ENCODE assay signal across 8 cellular contexts in the genomic region with DNA sequence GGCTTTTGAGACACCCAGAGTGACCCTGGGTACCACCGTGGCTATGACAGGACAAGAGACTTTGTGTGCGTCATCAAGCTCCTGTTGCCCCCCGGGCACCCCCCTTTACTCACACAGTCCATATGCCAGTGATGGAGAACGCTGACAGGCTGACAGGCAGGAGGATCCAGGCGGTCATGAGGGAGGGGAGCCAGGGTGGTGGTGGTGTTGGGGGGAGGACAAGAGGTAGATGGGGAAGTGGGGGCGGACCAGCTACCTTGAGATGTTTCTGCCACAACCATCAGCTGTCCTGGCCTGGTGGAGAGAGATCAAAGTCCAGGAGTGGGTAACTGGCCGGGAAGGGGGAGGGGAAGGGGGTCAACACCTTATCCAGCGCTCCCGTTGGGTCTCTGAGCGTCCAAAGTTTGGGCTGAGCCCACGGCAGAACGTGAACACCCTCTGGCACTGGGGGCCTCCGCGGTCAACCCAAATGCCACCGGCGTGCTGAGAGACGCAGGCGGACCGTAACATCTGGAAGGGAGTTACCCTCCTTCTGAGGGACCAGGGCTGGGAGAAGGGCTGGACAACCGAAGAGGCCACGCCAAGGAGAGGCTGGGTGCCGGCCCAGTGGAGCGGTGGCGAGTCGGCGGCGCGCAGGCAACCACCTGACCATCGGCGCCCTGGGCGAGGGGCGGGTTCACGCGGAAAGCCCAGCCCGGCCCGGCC. TPM values are rescaled to one million over a fixed set of nuclear protein-coding genes. Genes with fewer than 3 reads are reported as not detected.
DNase-seq lines count a peak whose midpoint lies in the region; ATAC-seq and TF ChIP-seq lines count a peak whose summit lies in the region.

No MANE protein-coding gene starts in this region.

- H3K36me3 ChIP-seq in GM23338 (ENCODE audit: insufficient read depth) (peaks cover 1% of the 10 kb centered on the region; the same call in 1 of the 2 replicates), Karpas-422 (ENCODE audit: insufficient read depth, low read length) (peaks cover 7% of the 10 kb centered on the region; the same call in 1 of the 2 replicates), brain microvascular endothelial cell (replicated peaks) (peaks cover 9% of the 10 kb centered on the region)

- H3K27ac ChIP-seq in GM23338 (ENCODE audit: low read depth) (no peak overlapping the region), Karpas-422 (ENCODE audit: low read length) (no peak overlapping the region), brain microvascular endothelial cell (peak overlapping the region; percentile 14)

- H3K4me1 ChIP-seq in GM23338 (ENCODE audit: insufficient read depth) (peaks cover 3% of the 10 kb centered on the region; the same call in 1 of the 2 replicates), Karpas-422 (ENCODE audit: low read length) (peaks cover 39% of the 10 kb centered on the region)

- H3K9me3 Mint-ChIP-seq in GM23338 (peaks cover 3% of the 10 kb centered on the region; the same call in 1 of the 3 replicates), immature natural killer cell (no peaks in the 10 kb centered on the region)

- H3K27me3 ChIP-seq in GM23338 (ENCODE audit: insufficient read depth) (no peaks in the 10 kb centered on the region), Karpas-422 (ENCODE audit: low read length) (no peaks in the 10 kb centered on the region), brain microvascular endothelial cell (replicated peaks) (no peaks in the 10 kb centered on the region)

- peak overlapping the region; percentile 68 for H3K9ac ChIP-seq in Karpas-422 (ENCODE audit: low read length)

- peaks cover 27% of the 10 kb centered on the region for H3K27me3 Mint-ChIP-seq in GM23338 (ENCODE audit: insufficient read depth, low read depth, poor library complexity)
- peaks cover 0 to 6% (median 5%) of the 10 kb centered on the region in 3 donors for H3K27me3 Mint-ChIP-seq in immature natural killer cell (ENCODE audit: low read depth in 3 of 3)

- peaks cover 25% of the 10 kb centered on the region for H3K79me2 ChIP-seq in GM23338 (replicated peaks; ENCODE audit: insufficient read depth)
- peaks cover 8% of the 10 kb centered on the region for H3K79me2 ChIP-seq in Karpas-422 (ENCODE audit: low read length)

- peak; percentile 64 for DNase-seq in GM23338 (ENCODE audit: low spot score)
- DNase-seq in Karpas-422, result peak; percentile 59
- DNase-seq in brain microvascular endothelial cell, result no peak
- no peak for DNase-seq in immature natural killer cell
- DNase-seq in stimulated activated CD8-positive, alpha-beta memory T cell treated with anti-CD3 and anti-CD28 coated beads, Interleukin-4, amount 100 ng/mL, for 48 hours, result peak; percentile 36
- no peak for DNase-seq in NCI-H2196 (lab: John Stamatoyannopoulos, UW; ENCODE audit: unreplicated experiment)
- no peak for DNase-seq in NCI-H2107 treated with DMSO at 0.1 percent for 48 hours (lab: John Stamatoyannopoulos, UW; ENCODE audit: unreplicated experiment)

- H3K4me2 ChIP-seq in GM23338 (peak overlapping the region; percentile 93), Karpas-422 (ENCODE audit: low read depth, low read length, poor library complexity, severe bottlenecking) (peak overlapping the region; percentile 83)

- H3K4me1 Mint-ChIP-seq in GM23338 (peaks cover 9% of the 10 kb centered on the region), immature natural killer cell (peaks cover 26 to 40% of the 10 kb centered on the region in 2 donors)

- H3K9me2 ChIP-seq in GM23338 (ENCODE audit: insufficient read depth) (no peaks in the 10 kb centered on the region), Karpas-422 (replicated peaks; ENCODE audit: insufficient read depth, low read length) (no peaks in the 10 kb centered on the region)

- H2AFZ ChIP-seq in GM23338 (peak overlapping the region; percentile 93; the same call in 1 of the 2 replicates), Karpas-422 (ENCODE audit: low read length) (no peak overlapping the region)

- H3K9me3 ChIP-seq in Karpas-422 (ENCODE audit: low read length), result no peaks in the 10 kb centered on the region

- H3K27ac Mint-ChIP-seq in GM23338 (no peak overlapping the region), immature natural killer cell (peak overlapping the region; percentile 34 to 87 (median 76))

- H4K20me1 ChIP-seq in GM23338 (replicated peaks; ENCODE audit: insufficient read depth) (peaks cover 19% of the 10 kb centered on the region), Karpas-422 (ENCODE audit: insufficient read depth, low read depth, low read length) (0 out of 2 replicates have a peak, but pooled peaks cover 5% of the 10 kb centered on the region)

- H3K36me3 Mint-ChIP-seq in GM23338 (ENCODE audit: low read depth), result peaks cover 17% of the 10 kb centered on the region; the same call in 2 of the 3 replicates
- H3K36me3 Mint-ChIP-seq in immature natural killer cell, result no peaks in the 10 kb centered on the region

- peak; percentile 19 for ATAC-seq in GM18499 (IDR thresholded peaks at IDR 0.05; ENCODE audit: insufficient read depth, unreplicated experiment)
- peak; percentile 67 for ATAC-seq in GM23338

- H3F3A ChIP-seq in GM23338 (replicated peaks; ENCODE audit: low read depth), result peaks cover 11% of the 10 kb centered on the region; the same call in 1 of the 2 replicates

- TF ChIP-seq CTCF in GM23338 (conservative IDR thresholded peaks at IDR 0.05; ENCODE audit: low read depth in 2 of 2), result no peak
- no peak for TF ChIP-seq CTCF in brain microvascular endothelial cell (IDR thresholded peaks at IDR 0.05; ENCODE audit: low read depth, low read length, missing control alignments)

- in situ Hi-C loops in brain microvascular endothelial cell (cut with HindIII; ENCODE audit: low pct_ligation_motif_present, low sequenced_read_pairs), result no loop called here

- H3K4me3 ChIP-seq in GM23338, result peak overlapping the region; percentile 96
- peak overlapping the region; percentile 70 for H3K4me3 ChIP-seq in Karpas-422 (ENCODE audit: low read length)
- H3K4me3 ChIP-seq in brain microvascular endothelial cell (ENCODE audit: low read depth, low read length), result peak overlapping the region; percentile 96

- H3K4me3 Mint-ChIP-seq in GM23338, result peak overlapping the region; percentile 86
- peak overlapping the region; percentile 80 to 87 (median 85) for H3K4me3 Mint-ChIP-seq in immature natural killer cell

TF ChIP-seq in GM23338, 12 proteins besides CTCF, POLR2A, EP300 and RAD21 (continues in another document):
- TF ChIP-seq, protein P1, sequence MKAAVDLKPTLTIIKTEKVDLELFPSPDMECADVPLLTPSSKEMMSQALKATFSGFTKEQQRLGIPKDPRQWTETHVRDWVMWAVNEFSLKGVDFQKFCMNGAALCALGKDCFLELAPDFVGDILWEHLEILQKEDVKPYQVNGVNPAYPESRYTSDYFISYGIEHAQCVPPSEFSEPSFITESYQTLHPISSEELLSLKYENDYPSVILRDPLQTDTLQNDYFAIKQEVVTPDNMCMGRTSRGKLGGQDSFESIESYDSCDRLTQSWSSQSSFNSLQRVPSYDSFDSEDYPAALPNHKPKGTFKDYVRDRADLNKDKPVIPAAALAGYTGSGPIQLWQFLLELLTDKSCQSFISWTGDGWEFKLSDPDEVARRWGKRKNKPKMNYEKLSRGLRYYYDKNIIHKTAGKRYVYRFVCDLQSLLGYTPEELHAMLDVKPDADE (IDR thresholded peaks at IDR 0.05), result no peak
- TF ChIP-seq ZNF331 (CRISPR knock-in tag; IDR thresholded peaks at IDR 0.05; ENCODE audit: low read depth) (no peak), EZH2phosphoT487 (IDR thresholded peaks at IDR 0.05; ENCODE audit: unreplicated experiment) (no peak), POLR2AphosphoS5 (IDR thresholded peaks at IDR 0.05; ENCODE audit: low read depth) (no peak; the same call in 1 of the 2 replicates), EZH2 (IDR thresholded peaks at IDR 0.05; ENCODE audit: low read depth, unreplicated experiment) (no peak), NANOG (IDR thresholded peaks at IDR 0.05; ENCODE audit: borderline replicate concordance) (no peak), STAT1 (IDR thresholded peaks at IDR 0.05; ENCODE audit: unreplicated experiment) (no peak)

RNA-seq across cellular contexts. Expression of a gene that starts 0.6 kb away (rescaled TPM):
- 10.1 and 16.4 TPM in 2 replicates for total RNA-seq in GM23338 (2014; rRNA removed; shearing (Covaris generic))
- 21.4 and 27.9 TPM in 2 replicates for polyA plus RNA-seq in GM23338 (2016; fragmentation: Nextera tagmentation; extraction: Ambion mirVana)
- 13.3 and 17.2 TPM in 2 replicates for total RNA-seq in Karpas-422 (2014; rRNA removed; shearing (Covaris generic); ENCODE audit: low replicate concordance)
- polyA plus RNA-seq in immature natural killer cell, result 10 to 100 TPM; 12.0 to 27.8 (median 14.8) TPM

RNA-seq across cellular contexts. Expression of a gene that starts 6.4 kb away (rescaled TPM):
- total RNA-seq in GM23338 (2014; rRNA removed; shearing (Covaris generic)), result 114 and 145 TPM in 2 replicates
- 260 and 276 TPM in 2 replicates for polyA plus RNA-seq in GM23338 (2016; fragmentation: Nextera tagmentation; extraction: Ambion mirVana)
- total RNA-seq in Karpas-422 (2014; rRNA removed; shearing (Covaris generic); ENCODE audit: low replicate concordance), result 332 and 398 TPM in 2 replicates
- polyA plus RNA-seq in immature natural killer cell, result 100 to 1,000 TPM; 224 to 326 (median 256) TPM

RNA-seq across cellular contexts. Expression of a gene that starts 9.9 kb away (rescaled TPM):
- 26.8 and 32.4 TPM in 2 replicates for total RNA-seq in GM23338 (2014; rRNA removed; shearing (Covaris generic))
- 76.4 and 81.2 TPM in 2 replicates for polyA plus RNA-seq in GM23338 (2016; fragmentation: Nextera tagmentation; extraction: Ambion mirVana)
- 69.1 and 111 TPM in 2 replicates for total RNA-seq in Karpas-422 (2014; rRNA removed; shearing (Covaris generic); ENCODE audit: low replicate concordance)
- polyA plus RNA-seq in immature natural killer cell, result 10 to 100 TPM; 11.5 to 27.9 (median 25.1) TPM

RNA-seq across cellular contexts. Expression of a gene that starts 14.1 kb away (rescaled TPM):
- 103 and 111 TPM in 2 replicates for total RNA-seq in GM23338 (2014; rRNA removed; shearing (Covaris generic))
- polyA plus RNA-seq in GM23338 (2016; fragmentation: Nextera tagmentation; extraction: Ambion mirVana) (60.8 and 63.3 TPM in 2 replicates), immature natural killer cell (10 to 100 TPM; 65.5 to 93.8 (median 68.2) TPM)
- 111 and 118 TPM in 2 replicates for total RNA-seq in Karpas-422 (2014; rRNA removed; shearing (Covaris generic); ENCODE audit: low replicate concordance)

RNA-seq across cellular contexts. Expression of a gene that starts 17.7 kb away (rescaled TPM):
- total RNA-seq in GM23338 (2014; rRNA removed; shearing (Covaris generic)), result 0.87 and 2.6 TPM in 2 replicates
- polyA plus RNA-seq in GM23338 (2016; fragmentation: Nextera tagmentation; extraction: Ambion mirVana) (5.5 and 7.8 TPM in 2 replicates), immature natural killer cell (100 to 1,000 TPM; 154 to 219 (median 201) TPM)
- total RNA-seq in Karpas-422 (2014; rRNA removed; shearing (Covaris generic); ENCODE audit: low replicate concordance), result 0.29 TPM in 1 of 2 replicates, not detected in the other

Comparison
In these comparisons a context has a peak if more than half of its experiments do, and no peak if none do; other contexts are left out.
1. DNase-seq: peak in GM23338 (single experiment), Karpas-422 (single experiment) and stimulated activated CD8-positive, alpha-beta memory T cell treated with anti-CD3 and anti-CD28 coated beads, Interleukin-4, amount 100 ng/mL, for 48 hours (single experiment); none in brain microvascular endothelial cell (single experiment), immature natural killer cell (0 of 3), NCI-H2196 (single experiment) and NCI-H2107 treated with DMSO at 0.1 percent for 48 hours (single experiment).
2. Peak in every context shown above with its lines, with median percentiles within 50 percentile points of each other: H3K4me3 ChIP-seq.